Comparison of ENCODE assay signal across 18 cellular contexts in the genomic region with DNA sequence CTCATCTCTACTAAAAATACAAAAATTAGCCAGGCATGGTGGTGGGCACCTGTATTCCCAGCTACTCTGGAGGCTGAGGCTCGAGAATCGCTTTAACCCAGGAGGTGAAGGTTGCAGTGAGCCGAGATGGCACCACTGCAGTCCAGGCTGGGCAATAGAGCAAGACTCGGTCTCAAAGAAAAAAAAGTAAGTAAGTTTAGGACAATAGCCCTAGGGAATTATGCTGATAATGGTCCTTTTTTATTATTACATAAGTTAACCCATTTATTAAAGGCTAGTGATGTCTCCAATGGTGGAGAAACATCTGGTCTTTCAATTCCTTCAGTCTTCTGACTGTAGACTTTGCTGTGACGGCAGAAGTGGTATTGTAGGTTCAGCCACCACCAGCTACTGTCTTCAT. TPM values are rescaled to one million over a fixed set of nuclear protein-coding genes. Genes with fewer than 3 reads are reported as not detected.
"Had no signal": no experiment of that assay in that cellular context is flagged by ENCODE, and none has a peak within 500 bp of the region (broad histone marks: within the 10 kb centered on the region; RNA-seq: fewer than 3 reads in every experiment).

No MANE protein-coding gene starts in this region.

- ATAC-seq: gastroesophageal sphincter; left ventricle myocardium superior; naive thymus-derived CD4-positive, alpha-beta T cell had no signal

- H3K27me3 ChIP-seq: esophagus squamous epithelium, gastroesophageal sphincter, ovary, right atrium auricular region, sigmoid colon, stomach, transverse colon had no signal

- H3K27ac ChIP-seq: esophagus squamous epithelium, gastroesophageal sphincter, ovary, right atrium auricular region, sigmoid colon, skin epidermis had no signal

- H3K4me3 ChIP-seq: esophagus squamous epithelium, gastroesophageal sphincter, lung, ovary, right atrium auricular region, sigmoid colon, skin epidermis, stomach, thoracic aorta, transverse colon had no signal

- H3K36me3 ChIP-seq: esophagus squamous epithelium, gastroesophageal sphincter, ovary, right atrium auricular region, sigmoid colon, thoracic aorta, transverse colon had no signal

- H3K9me3 ChIP-seq: esophagus squamous epithelium, gastroesophageal sphincter, ovary, right atrium auricular region, sigmoid colon, stomach, thoracic aorta, transverse colon had no signal

- FAIRE-seq: endometrium had no signal

- H3K4me1 ChIP-seq: right atrium auricular region had no signal

- DNase-seq: effector memory CD4-positive, alpha-beta T cell; esophagus squamous epithelium; glutamatergic neuron; immature natural killer cell; naive thymus-derived CD4-positive, alpha-beta T cell; ovary; sigmoid colon; stimulated activated naive CD4-positive, alpha-beta T cell; substantia nigra had no signal

RNA-seq across cellular contexts. Expression of a gene that starts 50.9 kb away (rescaled TPM):
- polyA plus RNA-seq: immature natural killer cell had no signal
